8 cellular contexts compared by ENCODE assay signal in genomic region chr3:123586131-123586530, GRCh38. TPM values are rescaled to one million over a fixed set of nuclear protein-coding genes. Genes with fewer than 3 reads are reported as not detected.
DNase-seq lines count a peak whose midpoint lies in the region; ATAC-seq, FAIRE-seq and TF ChIP-seq lines count a peak whose summit lies in the region.

No MANE protein-coding gene starts in this region.

- peaks cover 4 to 9% of the 10 kb centered on the region in 2 experiments; a peak in 3 of 4 replicates for H3K4me1 ChIP-seq in SK-N-SH (ENCODE audit: control insufficient read depth in 1 of 2, insufficient read depth in 2 of 2, low read depth in 1 of 2, low read length in 1 of 2)
- peaks cover 0 to 25% (median 6%) of the 10 kb centered on the region in 4 donors for H3K4me1 ChIP-seq in right lobe of liver

- H3K79me2 ChIP-seq in SK-N-SH (ENCODE audit: insufficient read depth) = peaks cover 40% of the 10 kb centered on the region

- H3K4me2 ChIP-seq in SK-N-SH = peak overlapping the region; percentile 75

- no peaks in the 10 kb centered on the region for H3K27me3 Mint-ChIP-seq in progenitor cell of endocrine pancreas
- no peaks in the 10 kb centered on the region for H3K27me3 Mint-ChIP-seq in natural killer cell treated with Interleukin-12 subunit alpha and Interleukin-12 subunit beta and Interleukin-15 and Interleukin-18, amount 100 ng/mL, for 72 hours

- TF ChIP-seq CTCF in SK-N-SH (IDR thresholded peaks at IDR 0.05) (no peak), bronchial epithelial cell (IDR thresholded peaks at IDR 0.05; ENCODE audit: insufficient read depth, low read length, severe bottlenecking) (no peak), right lobe of liver (IDR thresholded peaks at IDR 0.05) (no peak), progenitor cell of endocrine pancreas (IDR thresholded peaks at IDR 0.05; ENCODE audit: unreplicated experiment) (no peak)

- CTCF ChIA-PET in SK-N-SH (lab: Yijun Ruan, JAX) = interaction anchor here (1.8 to 3.2 kb wide), 2 partner anchors 66 to 137 kb away, joined by 5 to 7 read pairs; no protein-coding TSS in a partner anchor

- TF ChIP-seq POLR2A in right lobe of liver (IDR thresholded peaks at IDR 0.05) = no peak

- peaks cover 15% of the 10 kb centered on the region for H3F3A ChIP-seq in SK-N-SH (replicated peaks; ENCODE audit: insufficient read depth)

- H3K4me1 Mint-ChIP-seq in progenitor cell of endocrine pancreas (ENCODE audit: low read depth) = peaks cover 31% of the 10 kb centered on the region
- peaks cover 7 to 16% of the 10 kb centered on the region in 2 donors for H3K4me1 Mint-ChIP-seq in natural killer cell treated with Interleukin-12 subunit alpha and Interleukin-12 subunit beta and Interleukin-15 and Interleukin-18, amount 100 ng/mL, for 72 hours (ENCODE audit: low read depth in 2 of 2)

- H3K27ac ChIP-seq in SK-N-SH (ENCODE audit: low read depth in 2 of 2, low read length in 1 of 2) (peak overlapping the region; percentile 94 to 100), right lobe of liver (peak overlapping the region in 1 of 3 donors; percentile 93)

- H3K9me3 Mint-ChIP-seq in progenitor cell of endocrine pancreas (ENCODE audit: low read depth) = peaks cover 5% of the 10 kb centered on the region
- peaks cover 3% of the 10 kb centered on the region for H3K9me3 Mint-ChIP-seq in natural killer cell treated with Interleukin-12 subunit alpha and Interleukin-12 subunit beta and Interleukin-15 and Interleukin-18, amount 100 ng/mL, for 72 hours

- ATAC-seq in right lobe of liver = peak in 2 of 4 donors; percentile 17 to 26
- ATAC-seq in natural killer cell treated with Interleukin-12 subunit alpha and Interleukin-12 subunit beta and Interleukin-15 and Interleukin-18, amount 100 ng/mL, for 72 hours = no peak

- H3K27ac Mint-ChIP-seq in progenitor cell of endocrine pancreas = no peak overlapping the region
- H3K27ac Mint-ChIP-seq in natural killer cell treated with Interleukin-12 subunit alpha and Interleukin-12 subunit beta and Interleukin-15 and Interleukin-18, amount 100 ng/mL, for 72 hours = no peak overlapping the region

- POLR2A ChIA-PET in SK-N-SH (lab: Yijun Ruan, JAX) = no interaction called here

- H3K27me3 ChIP-seq in SK-N-SH (ENCODE audit: insufficient read depth) (no peaks in the 10 kb centered on the region), bronchial epithelial cell (ENCODE audit: control insufficient read depth, insufficient read depth, low read length) (no peaks in the 10 kb centered on the region), right lobe of liver (no peaks in the 10 kb centered on the region)

- H4K20me1 ChIP-seq in SK-N-SH (ENCODE audit: insufficient read depth) = no peaks in the 10 kb centered on the region

- TF ChIP-seq RAD21 in SK-N-SH (IDR thresholded peaks at IDR 0.05; ENCODE audit: low read length) = no peak

- peak overlapping the region; percentile 82 for H2AFZ ChIP-seq in SK-N-SH (ENCODE audit: low read depth)

- peaks cover 30% of the 10 kb centered on the region for H3K36me3 Mint-ChIP-seq in progenitor cell of endocrine pancreas (ENCODE audit: insufficient read depth)
- H3K36me3 Mint-ChIP-seq in natural killer cell treated with Interleukin-12 subunit alpha and Interleukin-12 subunit beta and Interleukin-15 and Interleukin-18, amount 100 ng/mL, for 72 hours = peaks cover 8% of the 10 kb centered on the region

- H3K9me3 ChIP-seq in SK-N-SH (no peaks in the 10 kb centered on the region), right lobe of liver (no peaks in the 10 kb centered on the region)

- H3K9ac ChIP-seq in SK-N-SH = peak overlapping the region; percentile 87

- DNase-seq in GDM1 (lab: John Stamatoyannopoulos, UW) = peak; percentile 43
- DNase-seq in NCI-H128 (lab: John Stamatoyannopoulos, UW; ENCODE audit: unreplicated experiment) = peak; percentile 80
- peak; percentile 42 for DNase-seq in SK-N-SH
- peak; percentile 69 for DNase-seq in bronchial epithelial cell (ENCODE audit: low read depth)
- peak in 2 of 3 donors; percentile 40 to 57 for DNase-seq in right lobe of liver
- DNase-seq in stimulated activated CD8-positive, alpha-beta memory T cell treated with anti-CD3 and anti-CD28 coated beads, Interleukin-4, amount 100 ng/mL, for 24 hours (ENCODE audit: low read depth) = peak; percentile 16
- DNase-seq in progenitor cell of endocrine pancreas (ENCODE audit: low spot score, unreplicated experiment) = no peak
- DNase-seq in natural killer cell treated with Interleukin-12 subunit alpha and Interleukin-12 subunit beta and Interleukin-15 and Interleukin-18, amount 100 ng/mL, for 72 hours (ENCODE audit: low spot score) = no peak

- no peak for TF ChIP-seq EP300 in SK-N-SH (IDR thresholded peaks at IDR 0.05; ENCODE audit: borderline replicate concordance in 1 of 2, low read depth in 1 of 2, low read length in 1 of 2)

- no peak overlapping the region for H3K4me3 Mint-ChIP-seq in progenitor cell of endocrine pancreas (ENCODE audit: low read depth)
- H3K4me3 Mint-ChIP-seq in natural killer cell treated with Interleukin-12 subunit alpha and Interleukin-12 subunit beta and Interleukin-15 and Interleukin-18, amount 100 ng/mL, for 72 hours = no peak overlapping the region

- H3K9me2 ChIP-seq in SK-N-SH = no peaks in the 10 kb centered on the region

- intact Hi-C loops in right lobe of liver (cut with DNase I) = no loop called here

- FAIRE-seq in bronchial epithelial cell (lab: Jason Lieb, UNC) = no peak

- WGBS in SK-N-SH (ENCODE audit: low lambda C conversion rate) = 7% methylated on average over 10 of the region's 10 CpGs
- 2% methylated on average over 10 of the region's 10 CpGs for WGBS in right lobe of liver (ENCODE audit: insufficient coverage, low coverage, low lambda C conversion rate, missing lambda C conversion rate)

- H3K4me3 ChIP-seq in SK-N-SH (ENCODE audit: low read depth in 2 of 2, low read length in 1 of 2) = peak overlapping the region; percentile 78 to 93
- H3K4me3 ChIP-seq in bronchial epithelial cell (ENCODE audit: low read depth, low read length) = peak overlapping the region; percentile 66
- peak overlapping the region; percentile 81 to 94 (median 91) for H3K4me3 ChIP-seq in right lobe of liver

- H3K36me3 ChIP-seq in SK-N-SH (replicated peaks in 1 of 2; ENCODE audit: control insufficient read depth in 1 of 2, insufficient read depth in 2 of 2, low read length in 1 of 2) (peaks cover 6 to 36% of the 10 kb centered on the region in 2 experiments), bronchial epithelial cell (ENCODE audit: control insufficient read depth, insufficient read depth, low read length) (peaks cover 4% of the 10 kb centered on the region), right lobe of liver (peaks cover 0 to 6% (median 0%) of the 10 kb centered on the region in 4 donors)

TF ChIP-seq in SK-N-SH, 30 proteins besides CTCF, POLR2A, EP300 and RAD21 (continues in another document):
- TF ChIP-seq NFIC (IDR thresholded peaks at IDR 0.05; ENCODE audit: borderline replicate concordance) (no peak), NRF1 (IDR thresholded peaks at IDR 0.05; ENCODE audit: low read depth, low read length) (no peak), POLR2AphosphoS5 (IDR thresholded peaks at IDR 0.05; ENCODE audit: low read depth, low read length) (peak; percentile 67; the same call in 1 of the 2 replicates), SMC3 (IDR thresholded peaks at IDR 0.05; ENCODE audit: low read depth, low read length) (no peak), REST (IDR thresholded peaks at IDR 0.05; ENCODE audit: low read depth, low read length) (no peak), FOXM1 (IDR thresholded peaks at IDR 0.05; ENCODE audit: low read depth) (no peak), TCF12 (IDR thresholded peaks at IDR 0.05) (no peak), MAX (IDR thresholded peaks at IDR 0.05; ENCODE audit: low read depth) (0 out of 2 replicates have a peak, but pooled peaks have one; percentile 18), TAF1 (IDR thresholded peaks at IDR 0.05; ENCODE audit: borderline replicate concordance, low read depth, low read length) (peak; percentile 7; the same call in 1 of the 2 replicates)

RNA-seq across cellular contexts. Expression of gene HACD2, which starts 1.3 kb away (rescaled TPM):
- 13.8 and 18.3 TPM in 2 replicates for polyA plus RNA-seq in SK-N-SH (2012; rRNA removed)
- polyA plus RNA-seq in SK-N-SH (2012; cell fraction: cytosol; rRNA removed) = 21.4 and 23.7 TPM in 2 replicates
- 6.4 and 13.0 TPM in 2 replicates for polyA plus RNA-seq in SK-N-SH (2012; cell fraction: nucleus; rRNA removed)
- total RNA-seq in bronchial epithelial cell (46.6 and 68.1 TPM in 2 replicates), right lobe of liver (10 to 100 TPM; 23.0 to 39.8 (median 27.2) TPM), progenitor cell of endocrine pancreas (54.4 and 57.6 TPM in 2 replicates)
- total RNA-seq in natural killer cell treated with Interleukin-12 subunit alpha and Interleukin-12 subunit beta and Interleukin-15 and Interleukin-18, amount 100 ng/mL, for 72 hours = 10 to 100 TPM; 23.1 to 23.9 TPM

Comparison
In these comparisons a context has a peak if more than half of its experiments do, and no peak if none do; other contexts are left out.
1. DNase-seq: peak in GDM1 (single experiment), NCI-H128 (single experiment), SK-N-SH (single experiment), bronchial epithelial cell (single experiment), right lobe of liver (2 of 3) and stimulated activated CD8-positive, alpha-beta memory T cell treated with anti-CD3 and anti-CD28 coated beads, Interleukin-4, amount 100 ng/mL, for 24 hours (single experiment); none in progenitor cell of endocrine pancreas (single experiment) and natural killer cell treated with Interleukin-12 subunit alpha and Interleukin-12 subunit beta and Interleukin-15 and Interleukin-18, amount 100 ng/mL, for 72 hours (single experiment).
2. Peak in every context shown above with its lines, with median percentiles within 50 percentile points of each other: H3K4me3 ChIP-seq.